In genomic region chr16:50288920-50289319, GRCh38 we compare ENCODE assay signal across 1 cellular context.
TF ChIP-seq lines count a peak whose summit lies in the region.

No MANE protein-coding gene starts in this region.

TF ChIP-seq in K562, 482 proteins besides CTCF, POLR2A, EP300 and RAD21:
- TF ChIP-seq ZNF23 (CRISPR knock-in tag; IDR thresholded peaks at IDR 0.05), result peak; percentile 69
- TF ChIP-seq ZNF717 (CRISPR knock-in tag; IDR thresholded peaks at IDR 0.05), result no peak
- peak; percentile 74 for TF ChIP-seq ZBTB17 (CRISPR knock-in tag; IDR thresholded peaks at IDR 0.05)
- 0 out of 4 replicates have a peak, but pooled peaks of 1 of the 2 experiments have one; percentile 23 for TF ChIP-seq MLLT1 (IDR thresholded peaks at IDR 0.05)
- TF ChIP-seq ELK3 (CRISPR knock-in tag; IDR thresholded peaks at IDR 0.05), result no peak
- TF ChIP-seq RBM22 (IDR thresholded peaks at IDR 0.05; ENCODE audit: low read depth, low read length, poor library complexity, severe bottlenecking), result no peak
